In the genomic region with DNA sequence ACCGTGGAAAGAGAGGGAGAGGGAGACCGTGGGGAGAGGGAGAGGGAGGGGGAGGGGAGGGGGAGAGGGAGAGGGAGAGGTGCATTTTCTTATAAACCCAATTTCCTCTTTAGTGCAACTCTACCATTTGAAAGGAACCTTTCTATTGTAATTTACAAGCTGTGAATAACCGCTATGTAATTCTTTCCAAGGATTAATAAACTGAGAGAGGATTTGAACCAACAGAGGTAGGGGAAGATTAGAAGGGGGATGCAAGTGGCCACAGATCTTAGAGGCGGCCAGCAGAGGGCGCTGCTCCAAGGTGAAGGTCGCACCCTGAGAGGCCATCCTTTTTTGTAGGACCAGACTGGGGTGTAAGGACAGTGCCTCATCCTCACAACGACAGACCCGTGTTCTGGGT, we compare ENCODE assay signal across 8 cellular contexts. TPM values are rescaled to one million over a fixed set of nuclear protein-coding genes. Genes with fewer than 3 reads are reported as not detected.
A peak's percentile ranks its signal among the peaks of the same experiment; 100 is the strongest.
DNase-seq lines count a peak whose midpoint lies in the region; ATAC-seq, FAIRE-seq and TF ChIP-seq lines count a peak whose summit lies in the region.
"Not testable (repeated sequence)": the region's sequence is repeated elsewhere in the genome, so short reads cannot be mapped to it uniquely, and the experiment has no call there.

No MANE protein-coding gene starts in this region.

- WGBS in heart left ventricle, 4 donors = 36 to 42% (median 39%) methylated on average over 6 to 8 of the region's 8 CpGs
- WGBS in trophoblast cell (ENCODE audit: extremely low coverage, insufficient coverage, insufficient read length) = no CpG with 5 or more reads among the region's 8 CpGs

- intact Hi-C loops in activated CD4-positive, alpha-beta T cell treated with anti-CD3 and anti-CD28 coated beads for 36 hours (cut with DNase I, micrococcal nuclease); heart left ventricle (cut with DNase I): not testable (repeated sequence)

- not testable (repeated sequence) for TF ChIP-seq POLR2A in heart left ventricle (IDR thresholded peaks at IDR 0.05)

- H3K36me3 ChIP-seq in heart left ventricle; trophoblast cell (ENCODE audit: control insufficient read depth in 1 of 2, insufficient read depth in 2 of 2, low read length in 2 of 2): not testable (repeated sequence)

- not testable (repeated sequence) for H4K8ac ChIP-seq in trophoblast cell (ENCODE audit: low read depth, low read length)

- not testable (repeated sequence) for H3K27ac ChIP-seq in HL-60 (replicated peaks); heart left ventricle; trophoblast cell (ENCODE audit: low read depth, low read length)

- H3K9ac ChIP-seq in trophoblast cell (ENCODE audit: low read length) = not testable (repeated sequence)

- FAIRE-seq in D721Med (lab: Jason Lieb, UNC) = not testable (repeated sequence)

- H3K4me1 Mint-ChIP-seq in activated CD4-positive, alpha-beta T cell treated with anti-CD3 and anti-CD28 coated beads for 36 hours; stimulated activated naive B cell treated with anti-CD40 and anti-IgM and Interleukin-4, amounts not matched to agents 10 μg/mL and 1 μg/mL and 100 μg/mL, for 72 hours: not testable (repeated sequence)

- H3K9me3 Mint-ChIP-seq in activated CD4-positive, alpha-beta T cell treated with anti-CD3 and anti-CD28 coated beads for 36 hours (ENCODE audit: low read depth); stimulated activated naive B cell treated with anti-CD40 and anti-IgM and Interleukin-4, amounts not matched to agents 10 μg/mL and 1 μg/mL and 100 μg/mL, for 72 hours: not testable (repeated sequence)

- H2AK5ac ChIP-seq in trophoblast cell (ENCODE audit: low read length) = not testable (repeated sequence)

- TF ChIP-seq CTCF in D721Med (IDR thresholded peaks at IDR 0.05; ENCODE audit: insufficient read depth, missing control alignments) (peak; percentile 56), HL-60 (IDR thresholded peaks at IDR 0.05; ENCODE audit: insufficient read depth, low read length) (peak; percentile 75), astrocyte of the cerebellum (IDR thresholded peaks at IDR 0.05; ENCODE audit: low read depth, low read length, missing control alignments) (peak; percentile 40), heart left ventricle (IDR thresholded peaks at IDR 0.05) (peak; percentile 37 to 65 (median 60))

- not testable (repeated sequence) for H4K91ac ChIP-seq in trophoblast cell (ENCODE audit: low read depth, low read length)

- H2BK120ac ChIP-seq in trophoblast cell (ENCODE audit: insufficient read depth, low read length, poor library complexity) = not testable (repeated sequence)

- H3K4me1 ChIP-seq in heart left ventricle; trophoblast cell (ENCODE audit: control insufficient read depth in 1 of 2, insufficient read depth in 2 of 2, low read length in 2 of 2): not testable (repeated sequence)

- DNase-seq in D721Med (ENCODE audit: insufficient read length, low spot score) (peak; percentile 36), HL-60 (ENCODE audit: low read depth in 1 of 2, low spot score in 1 of 2) (peak; percentile 66 to 88), NOMO-1 treated with dmso at 0.1 percent for 144 hours (lab: John Stamatoyannopoulos, UW; ENCODE audit: unreplicated experiment) (peak; percentile 72), heart left ventricle (peak; percentile 39 to 78 (median 76)), trophoblast cell (peak; percentile 25 to 60)
- DNase-seq in activated CD4-positive, alpha-beta T cell treated with anti-CD3 and anti-CD28 coated beads for 36 hours = peak; percentile 87
- DNase-seq in astrocyte of the cerebellum (ENCODE audit: low read depth) = not testable (repeated sequence)
- peak; percentile 70 for DNase-seq in stimulated activated naive B cell treated with anti-CD40 and anti-IgM and Interleukin-4, amounts not matched to agents 10 μg/mL and 1 μg/mL and 100 μg/mL, for 72 hours

- peak; percentile 96 for ATAC-seq in activated CD4-positive, alpha-beta T cell treated with anti-CD3 and anti-CD28 coated beads for 36 hours
- peak; percentile 78 to 87 (median 84) for ATAC-seq in heart left ventricle
- peak; percentile 99 to 100 for ATAC-seq in stimulated activated naive B cell treated with anti-CD40 and anti-IgM and Interleukin-4, amounts not matched to agents 10 μg/mL and 1 μg/mL and 100 μg/mL, for 72 hours (replicated peaks)

- H3K4me3 ChIP-seq in HL-60 (replicated peaks; ENCODE audit: insufficient read depth, low read length); astrocyte of the cerebellum (ENCODE audit: low read depth, low read length); heart left ventricle; trophoblast cell (ENCODE audit: low read depth, low read length): not testable (repeated sequence)

- not testable (repeated sequence) for H3K27me3 Mint-ChIP-seq in activated CD4-positive, alpha-beta T cell treated with anti-CD3 and anti-CD28 coated beads for 36 hours
- peaks cover 0 to 12% of the 10 kb centered on the region in 2 donors for H3K27me3 Mint-ChIP-seq in stimulated activated naive B cell treated with anti-CD40 and anti-IgM and Interleukin-4, amounts not matched to agents 10 μg/mL and 1 μg/mL and 100 μg/mL, for 72 hours

- H3K79me2 ChIP-seq in trophoblast cell (ENCODE audit: control insufficient read depth, insufficient read depth, low read length, poor library complexity) = not testable (repeated sequence)

- H3K9me3 ChIP-seq in heart left ventricle; trophoblast cell (ENCODE audit: insufficient read depth, low read depth, low read length): not testable (repeated sequence)

- H3K18ac ChIP-seq in trophoblast cell (ENCODE audit: low read length) = not testable (repeated sequence)

- not testable (repeated sequence) for H2BK5ac ChIP-seq in trophoblast cell (ENCODE audit: low read depth, low read length, poor library complexity)

- CTCF ChIA-PET in activated CD4-positive, alpha-beta T cell treated with anti-CD3 and anti-CD28 coated beads for 36 hours (lab: Charles Lee) = interaction anchor here (0.7 kb wide), 1 partner anchor 18 kb away, joined by 3 read pairs; no protein-coding TSS in a partner anchor

- not testable (repeated sequence) for H3K23ac ChIP-seq in trophoblast cell (ENCODE audit: low read length)

- H3K27me3 ChIP-seq in HL-60 (ENCODE audit: insufficient read depth, poor library complexity, severe bottlenecking); heart left ventricle; trophoblast cell (ENCODE audit: insufficient read depth, low read length): not testable (repeated sequence)

- not testable (repeated sequence) for H3K27ac Mint-ChIP-seq in activated CD4-positive, alpha-beta T cell treated with anti-CD3 and anti-CD28 coated beads for 36 hours; stimulated activated naive B cell treated with anti-CD40 and anti-IgM and Interleukin-4, amounts not matched to agents 10 μg/mL and 1 μg/mL and 100 μg/mL, for 72 hours

- H4K12ac ChIP-seq in trophoblast cell (ENCODE audit: low read depth, low read length) = not testable (repeated sequence)

- not testable (repeated sequence) for H2BK12ac ChIP-seq in trophoblast cell (ENCODE audit: low read length)

- not testable (repeated sequence) for H3K4me2 ChIP-seq in trophoblast cell (ENCODE audit: low read length)

- POLR2A ChIA-PET in activated CD4-positive, alpha-beta T cell treated with anti-CD3 and anti-CD28 coated beads for 36 hours (lab: Charles Lee) = not testable (repeated sequence)

- in situ Hi-C loops in astrocyte of the cerebellum (cut with HindIII; ENCODE audit: low sequenced_read_pairs) = not testable (repeated sequence)

- not testable (repeated sequence) for H2AFZ ChIP-seq in trophoblast cell (ENCODE audit: insufficient read depth, low read length, poor library complexity)

- not testable (repeated sequence) for H3K4me3 Mint-ChIP-seq in activated CD4-positive, alpha-beta T cell treated with anti-CD3 and anti-CD28 coated beads for 36 hours; stimulated activated naive B cell treated with anti-CD40 and anti-IgM and Interleukin-4, amounts not matched to agents 10 μg/mL and 1 μg/mL and 100 μg/mL, for 72 hours

- not testable (repeated sequence) for H3K14ac ChIP-seq in trophoblast cell (ENCODE audit: low read length)

- not testable (repeated sequence) for H3K36me3 Mint-ChIP-seq in activated CD4-positive, alpha-beta T cell treated with anti-CD3 and anti-CD28 coated beads for 36 hours (ENCODE audit: low read depth); stimulated activated naive B cell treated with anti-CD40 and anti-IgM and Interleukin-4, amounts not matched to agents 10 μg/mL and 1 μg/mL and 100 μg/mL, for 72 hours

- H3K79me1 ChIP-seq in trophoblast cell (ENCODE audit: low read length) = not testable (repeated sequence)

- not testable (repeated sequence) for H3K4ac ChIP-seq in trophoblast cell (ENCODE audit: low read depth, low read length)

RNA-seq across cellular contexts. Expression of gene LRRC37A, which starts 41.2 kb away (rescaled TPM):
- 1 to 10 TPM in 1 of 2 experiments, under 1 TPM in 1; 0.85 to 1.0 TPM for total RNA-seq in activated CD4-positive, alpha-beta T cell treated with anti-CD3 and anti-CD28 coated beads for 36 hours
- total RNA-seq in heart left ventricle = 1 to 10 TPM in 4 of 9 donors, under 1 TPM in 5; 0.14 to 2.0 (median 0.82) TPM
- polyA plus RNA-seq in heart left ventricle = 1 to 10 TPM in 1 of 2 donors, under 1 TPM in 1; 0.37 to 1.2 TPM
- polyA plus RNA-seq in trophoblast cell (2013) = 1.1 TPM in 2 replicates
